In the genomic region with DNA sequence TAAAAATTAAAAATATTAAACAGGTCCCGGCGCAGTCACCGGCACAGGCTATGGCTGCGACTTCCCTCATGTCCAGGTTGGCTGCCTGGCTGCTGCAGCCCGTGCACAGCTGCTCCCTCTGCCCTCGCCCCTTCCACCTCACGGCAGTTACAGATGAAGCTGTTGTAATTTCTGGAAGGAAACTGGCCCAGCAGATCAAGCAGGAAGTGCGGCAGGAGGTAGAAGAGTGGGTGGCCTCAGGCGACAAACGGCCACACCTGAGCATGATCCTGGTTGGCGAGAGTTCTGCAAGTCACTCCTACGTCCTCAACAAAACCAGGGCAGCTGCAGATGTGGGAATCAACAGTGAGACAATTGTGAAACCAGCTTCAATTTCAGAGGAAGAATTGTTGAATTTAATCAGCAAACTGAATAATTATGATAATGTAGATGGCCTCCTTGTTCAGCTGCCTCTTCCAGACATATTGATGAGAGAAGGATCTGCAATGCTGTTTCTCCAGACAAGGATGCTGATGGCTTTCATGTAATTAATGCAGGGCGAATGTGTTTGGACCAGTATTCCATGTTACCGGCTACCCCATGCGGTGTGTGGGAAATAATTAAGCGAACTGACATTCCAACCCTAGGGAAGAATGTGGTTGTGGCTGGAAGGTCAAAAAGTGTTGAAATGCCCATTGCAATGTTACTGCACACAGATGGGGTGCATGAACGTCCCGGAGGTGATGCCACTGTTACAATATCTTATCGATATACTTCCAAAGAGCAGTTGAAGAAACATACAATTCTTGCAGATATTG, we compare ENCODE assay signal across 10 cellular contexts. TPM values are rescaled to one million over a fixed set of nuclear protein-coding genes. Genes with fewer than 3 reads are reported as not detected.
DNase-seq lines count a peak whose midpoint lies in the region; ATAC-seq and TF ChIP-seq lines count a peak whose summit lies in the region.
"Had no signal": no experiment of that assay in that cellular context is flagged by ENCODE, and none has a peak within 500 bp of the region (broad histone marks: within the 10 kb centered on the region; RNA-seq: fewer than 3 reads in every experiment).

No MANE protein-coding gene starts in this region.

- H3K27me3 ChIP-seq in prostate gland (replicated peaks; ENCODE audit: insufficient read depth), result peaks cover 2% of the 10 kb centered on the region

- CTCF ChIA-PET in activated CD8-positive, alpha-beta T cell treated with anti-CD3 and anti-CD28 coated beads, Interleukin-2, amount 10 ng/mL, durations not matched to agents 7 days and 5 days (lab: Charles Lee), result no interaction called here
- CTCF ChIA-PET in GM10248 (lab: Yijun Ruan, JAX), result interaction anchor here (1.0 to 1.3 kb wide), 2 partner anchors 11 to 12 kb away, joined by 4 read pairs; no protein-coding TSS in a partner anchor

- POLR2A ChIA-PET in activated CD8-positive, alpha-beta T cell treated with anti-CD3 and anti-CD28 coated beads, Interleukin-2, amount 10 ng/mL, durations not matched to agents 7 days and 5 days (lab: Charles Lee), result interaction anchor here (0.7 kb wide), 1 partner anchor 98 kb away, joined by 3 read pairs; the partner anchor contains the start of gene ACTL6A
- POLR2A ChIA-PET in GM10248 (lab: Yijun Ruan, JAX), result no interaction called here

- H3K27me3 Mint-ChIP-seq in activated CD8-positive, alpha-beta T cell treated with anti-CD3 and anti-CD28 coated beads, Interleukin-2, amount 10 ng/mL, durations not matched to agents 7 days and 5 days (ENCODE audit: low read depth), result peaks cover 10% of the 10 kb centered on the region
- peaks cover 2% of the 10 kb centered on the region; the same call in 1 of the 2 replicates for H3K27me3 Mint-ChIP-seq in HFFc6 (ENCODE audit: insufficient read depth)

- peaks cover 8% of the 10 kb centered on the region for H3K4me1 Mint-ChIP-seq in activated CD8-positive, alpha-beta T cell treated with anti-CD3 and anti-CD28 coated beads, Interleukin-2, amount 10 ng/mL, durations not matched to agents 7 days and 5 days (ENCODE audit: low read depth)
- H3K4me1 Mint-ChIP-seq in HFFc6 (ENCODE audit: low read depth), result no peaks in the 10 kb centered on the region

- peak; percentile 47 for ATAC-seq in HG02938 (IDR thresholded peaks at IDR 0.05; ENCODE audit: unreplicated experiment)
- ATAC-seq in activated CD8-positive, alpha-beta T cell treated with anti-CD3 and anti-CD28 coated beads, Interleukin-2, amount 10 ng/mL, durations not matched to agents 7 days and 5 days, result no peak
- ATAC-seq: A549 had no signal

- H3K36me3 ChIP-seq in prostate gland, result no peaks in the 10 kb centered on the region

- no peaks in the 10 kb centered on the region for H3K4me1 ChIP-seq in prostate gland (replicated peaks)
- H3K4me1 ChIP-seq: A549 had no signal

- H3K4me3 Mint-ChIP-seq in activated CD8-positive, alpha-beta T cell treated with anti-CD3 and anti-CD28 coated beads, Interleukin-2, amount 10 ng/mL, durations not matched to agents 7 days and 5 days, result no peak overlapping the region
- H3K4me3 Mint-ChIP-seq in HFFc6, result no peak overlapping the region

- intact Hi-C loops in prostate gland (cut with DNase I), result no loop called here

- TF ChIP-seq POLR2A in prostate gland (IDR thresholded peaks at IDR 0.05), result no peak

- H3K4me3 ChIP-seq in prostate gland, result no peak overlapping the region
- H3K4me3 ChIP-seq: A549 had no signal

- H3K9me3 Mint-ChIP-seq in activated CD8-positive, alpha-beta T cell treated with anti-CD3 and anti-CD28 coated beads, Interleukin-2, amount 10 ng/mL, durations not matched to agents 7 days and 5 days (ENCODE audit: insufficient read depth), result no peaks in the 10 kb centered on the region
- H3K9me3 Mint-ChIP-seq in HFFc6, result no peaks in the 10 kb centered on the region

- H3K27ac Mint-ChIP-seq in activated CD8-positive, alpha-beta T cell treated with anti-CD3 and anti-CD28 coated beads, Interleukin-2, amount 10 ng/mL, durations not matched to agents 7 days and 5 days, result peak overlapping the region; percentile 77
- no peak overlapping the region for H3K27ac Mint-ChIP-seq in HFFc6

- DNase-seq in NCI-H1417 (lab: John Stamatoyannopoulos, UW) (peak in 2 of 3 experiments; percentile 8 to 49), NCI-H1417 treated with DMSO at 0.1 percent for 48 hours (lab: John Stamatoyannopoulos, UW) (no peak), prostate gland (ENCODE audit: low spot score) (peak; percentile 6), GM10248 (ENCODE audit: extremely low spot score) (no peak), HFFc6 (no peak)
- DNase-seq in activated CD8-positive, alpha-beta T cell treated with anti-CD3 and anti-CD28 coated beads, Interleukin-2, amount 10 ng/mL, durations not matched to agents 7 days and 5 days, result no peak
- no peak for DNase-seq in effector CD4-positive, alpha-beta T cell
- DNase-seq: NCI-H187 had no signal

- no peaks in the 10 kb centered on the region for H3K9me3 ChIP-seq in prostate gland
- H3K9me3 ChIP-seq: A549 had no signal

- no peak for TF ChIP-seq CTCF in prostate gland (IDR thresholded peaks at IDR 0.05)
- TF ChIP-seq CTCF in GM10248 (IDR thresholded peaks at IDR 0.05; ENCODE audit: control extremely low read depth, extremely low read depth, low read depth, missing control alignments), result no peak
- no peak for TF ChIP-seq CTCF in HFFc6 (IDR thresholded peaks at IDR 0.05)

- H3K36me3 Mint-ChIP-seq in activated CD8-positive, alpha-beta T cell treated with anti-CD3 and anti-CD28 coated beads, Interleukin-2, amount 10 ng/mL, durations not matched to agents 7 days and 5 days (ENCODE audit: low read depth), result no peaks in the 10 kb centered on the region
- H3K36me3 Mint-ChIP-seq in HFFc6 (ENCODE audit: low read depth), result no peaks in the 10 kb centered on the region

- no peak overlapping the region for H3K27ac ChIP-seq in prostate gland
- H3K27ac ChIP-seq: A549 had no signal

- WGBS in prostate gland, result 69% methylated on average over 19 of the region's 19 CpGs

RNA-seq across cellular contexts. Expression of gene GNB4, which starts 13.2 kb away (rescaled TPM):
- 10 to 100 TPM in 1 of 2 experiments, 1 to 10 TPM in 1; 6.7 to 10.3 TPM for total RNA-seq in activated CD8-positive, alpha-beta T cell treated with anti-CD3 and anti-CD28 coated beads, Interleukin-2, amount 10 ng/mL, durations not matched to agents 7 days and 5 days
- total RNA-seq in prostate gland, result 10 to 100 TPM in 1 of 2 donors, 1 to 10 TPM in 1; 6.3 to 11.9 TPM
- total RNA-seq in HFFc6 (2021; fragmentation: NEBNext Ultra II Directional; extraction: Animal tissue kit (Norgen Biotek cat#: 25700)), result 10 to 100 TPM; 40.8 to 51.0 (median 46.3) TPM

Comparison
In these comparisons a context has a peak if more than half of its experiments do, and no peak if none do; other contexts are left out.
1. DNase-seq: peak in NCI-H1417 (2 of 3) and prostate gland (single experiment); none in NCI-H1417 treated with DMSO at 0.1 percent for 48 hours (single experiment), activated CD8-positive, alpha-beta T cell treated with anti-CD3 and anti-CD28 coated beads, Interleukin-2, amount 10 ng/mL, durations not matched to agents 7 days and 5 days (single experiment), GM10248 (single experiment), effector CD4-positive, alpha-beta T cell (single experiment) and HFFc6 (single experiment).